In the genomic region with DNA sequence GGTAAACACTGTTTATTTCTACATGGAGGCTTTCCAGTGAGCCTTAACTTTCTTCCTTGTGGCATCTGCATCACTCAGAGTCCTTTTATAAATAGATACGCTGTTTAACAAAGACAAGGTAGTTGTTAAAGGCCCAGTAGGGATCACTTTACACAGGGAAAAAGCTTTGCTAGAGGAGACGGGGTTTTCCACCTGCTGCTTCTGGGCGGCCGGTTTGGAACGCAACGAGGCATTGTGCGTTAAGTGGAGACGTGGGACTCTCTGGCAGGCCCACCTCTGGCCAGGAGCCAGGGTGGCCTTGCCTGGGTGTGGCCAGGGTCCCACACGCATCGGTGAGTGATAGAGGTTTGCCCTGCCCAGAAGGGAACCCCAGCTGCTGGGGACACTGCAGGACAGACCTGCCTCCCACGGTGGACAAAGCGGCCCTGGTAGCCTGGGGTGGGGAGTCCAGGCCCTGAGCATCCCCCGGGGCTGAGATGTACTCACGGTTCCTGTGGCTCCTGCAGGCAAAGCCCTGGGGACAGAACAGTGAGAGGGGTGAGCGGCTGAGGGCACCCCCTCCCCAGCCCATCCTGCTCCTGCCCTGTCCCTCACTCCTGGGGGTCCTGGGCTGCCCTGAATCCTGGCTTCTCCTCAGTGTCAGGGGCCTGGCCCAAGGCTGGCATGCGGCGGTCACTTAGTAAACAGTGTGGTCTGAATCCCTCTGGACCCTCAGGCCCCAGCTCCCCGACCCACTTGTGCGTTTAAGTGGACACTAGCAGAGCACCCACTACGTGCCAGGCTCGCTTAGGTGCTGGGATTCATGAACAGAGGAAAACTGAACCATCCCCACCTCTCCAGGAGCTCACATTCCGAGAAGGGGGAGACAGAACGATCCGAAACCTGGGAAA, we compare ENCODE assay signal across 20 cellular contexts. TPM values are rescaled to one million over a fixed set of nuclear protein-coding genes. Genes with fewer than 3 reads are reported as not detected.
DNase-seq lines count a peak whose midpoint lies in the region; ATAC-seq and TF ChIP-seq lines count a peak whose summit lies in the region.
"Had no signal": no experiment of that assay in that cellular context is flagged by ENCODE, and none has a peak within 500 bp of the region (broad histone marks: within the 10 kb centered on the region; RNA-seq: fewer than 3 reads in every experiment).

No MANE protein-coding gene starts in this region.

- no CpG with 5 or more reads among the region's 24 CpGs for WGBS in H9 (ENCODE audit: extremely low coverage, insufficient read length, low lambda C conversion rate)

- H3K9ac ChIP-seq in H9 (ENCODE audit: extremely low read depth, insufficient read length, low read length): no peak overlapping the region

- no peaks in the 10 kb centered on the region for H3K23me2 ChIP-seq in H9 (ENCODE audit: insufficient read length, low read depth, low read length, poor library complexity, severe bottlenecking)

- H3K56ac ChIP-seq in H9 (ENCODE audit: insufficient read length, low read depth, low read length): no peak overlapping the region

- TF ChIP-seq CTCF in H9 (conservative IDR thresholded peaks at IDR 0.05): no peak
- TF ChIP-seq CTCF in progenitor cell of endocrine pancreas (IDR thresholded peaks at IDR 0.05; ENCODE audit: unreplicated experiment): no peak

- peak overlapping the region; percentile 39; the same call in 1 of the 2 replicates for H3K14ac ChIP-seq in H9 (ENCODE audit: insufficient read depth, low read length)

- no peaks in the 10 kb centered on the region for H3K79me2 ChIP-seq in H9 (ENCODE audit: insufficient read depth, low read length)

- H2BK12ac ChIP-seq in H9 (ENCODE audit: insufficient read length, low read depth, low read length): no peak overlapping the region

- H4K20me1 ChIP-seq in H9 (ENCODE audit: control insufficient read depth, insufficient read depth, insufficient read length): no peaks in the 10 kb centered on the region

- no peaks in the 10 kb centered on the region; the same call in 1 of the 2 replicates for H3K27me3 ChIP-seq in H9 (ENCODE audit: insufficient read depth, low read length)

- no peaks in the 10 kb centered on the region for H3K79me1 ChIP-seq in H9 (ENCODE audit: insufficient read depth, low read depth, low read length, poor library complexity, severe bottlenecking)

- H4K91ac ChIP-seq in H9 (ENCODE audit: insufficient read length, low read depth, low read length): no peak overlapping the region

- H3K27me3 Mint-ChIP-seq in H9 (ENCODE audit: low read depth): peaks cover 21% of the 10 kb centered on the region
- peaks cover 32% of the 10 kb centered on the region for H3K27me3 Mint-ChIP-seq in progenitor cell of endocrine pancreas

- ATAC-seq in esophagus mucosa (no peak), GM19035 (IDR thresholded peaks at IDR 0.05; ENCODE audit: unreplicated experiment) (no peak)
- ATAC-seq: CD8-positive, alpha-beta T cell; heart left ventricle; left lung had no signal

- H3K4me1 ChIP-seq in H9 (ENCODE audit: insufficient read depth, low read length): no peaks in the 10 kb centered on the region
- H3K4me1 ChIP-seq: SJCRH30 had no signal

- no peak overlapping the region for H2BK20ac ChIP-seq in H9 (ENCODE audit: low read depth, low read length, poor library complexity, severe bottlenecking)

- no peaks in the 10 kb centered on the region for H3K9me3 ChIP-seq in H9 (ENCODE audit: control insufficient read depth, low read depth, low read length)
- H3K9me3 ChIP-seq: heart left ventricle, left lung had no signal

- no peaks in the 10 kb centered on the region; a peak in 1 of 5 replicates for H3K9me3 Mint-ChIP-seq in H9
- H3K9me3 Mint-ChIP-seq in progenitor cell of endocrine pancreas (ENCODE audit: low read depth): no peaks in the 10 kb centered on the region
- H3K9me3 Mint-ChIP-seq: CD8-positive, alpha-beta T cell; nephron had no signal

- no peak overlapping the region for H2AFZ ChIP-seq in H9 (ENCODE audit: low read length)

- H4K5ac ChIP-seq in H9 (ENCODE audit: insufficient read length, low read depth, low read length): no peak overlapping the region

- no peak overlapping the region for H3K27ac Mint-ChIP-seq in H9
- H3K27ac Mint-ChIP-seq in progenitor cell of endocrine pancreas: peak overlapping the region; percentile 57
- H3K27ac Mint-ChIP-seq: activated naive CD8-positive, alpha-beta T cell; CD8-positive, alpha-beta T cell; nephron had no signal

- H3K4ac ChIP-seq in H9 (ENCODE audit: low read depth, low read length): no peak overlapping the region

- H2BK15ac ChIP-seq in H9 (ENCODE audit: low read depth, low read length): no peak overlapping the region

- no peak overlapping the region for H2AK5ac ChIP-seq in H9 (ENCODE audit: insufficient read length, low read length)

- DNase-seq in H9 (peak; percentile 27), NCI-H2081 treated with DMSO at 0.1 percent for 48 hours (lab: John Stamatoyannopoulos, UW) (peak; percentile 35), SHP77 (lab: John Stamatoyannopoulos, UW) (peak; percentile 50 to 55), progenitor cell of endocrine pancreas (ENCODE audit: low spot score, unreplicated experiment) (no peak), anterior cingulate cortex (lab: John Stamatoyannopoulos, UW) (no peak), DMS114 treated with DMSO at 0.1 percent for 48 hours (lab: John Stamatoyannopoulos, UW; ENCODE audit: unreplicated experiment) (no peak)
- DNase-seq: CD8-positive, alpha-beta T cell; central memory CD4-positive, alpha-beta T cell; NCI-H524; SJCRH30 had no signal

- no peak overlapping the region for H3K27ac ChIP-seq in H9 (ENCODE audit: insufficient read length, low read depth, low read length)
- H3K27ac ChIP-seq: heart left ventricle, left lung, SJCRH30 had no signal

- no peak overlapping the region for H3K23ac ChIP-seq in H9 (ENCODE audit: insufficient read length, low read depth, low read length)

- H3K4me3 Mint-ChIP-seq in H9 (peak overlapping the region in 1 of 2 experiments; percentile 32; a peak in 1 of 5 replicates), progenitor cell of endocrine pancreas (ENCODE audit: low read depth) (no peak overlapping the region)
- H3K4me3 Mint-ChIP-seq: CD8-positive, alpha-beta T cell; nephron had no signal

- H3K4me1 Mint-ChIP-seq in H9 (peaks cover 11 to 30% of the 10 kb centered on the region in 2 experiments; a peak in 3 of 4 replicates), progenitor cell of endocrine pancreas (ENCODE audit: low read depth) (peaks cover 2% of the 10 kb centered on the region)
- H3K4me1 Mint-ChIP-seq: nephron had no signal

- no peak overlapping the region for H2BK5ac ChIP-seq in H9 (ENCODE audit: insufficient read length, low read length)

- H3K18ac ChIP-seq in H9 (ENCODE audit: insufficient read length, low read depth, low read length): no peak overlapping the region

- H2BK120ac ChIP-seq in H9 (ENCODE audit: low read depth, low read length, poor library complexity, severe bottlenecking): no peak overlapping the region

- H3T11ph ChIP-seq in H9 (ENCODE audit: low read length): no peak overlapping the region

- H4K8ac ChIP-seq in H9 (replicated peaks; ENCODE audit: insufficient read length, low read depth, low read length): no peak overlapping the region

- no peaks in the 10 kb centered on the region for H3K36me3 Mint-ChIP-seq in H9 (ENCODE audit: insufficient read depth in 1 of 3, low read depth in 3 of 3)
- no peaks in the 10 kb centered on the region for H3K36me3 Mint-ChIP-seq in progenitor cell of endocrine pancreas (ENCODE audit: insufficient read depth)
- H3K36me3 Mint-ChIP-seq: activated naive CD8-positive, alpha-beta T cell; CD8-positive, alpha-beta T cell; IgD-negative memory B cell had no signal

- H3K4me2 ChIP-seq in H9 (ENCODE audit: insufficient read depth, insufficient read length, low read length): no peak overlapping the region
- H3K4me2 ChIP-seq: smooth muscle cell had no signal

RNA-seq across cellular contexts. Expression of a gene that starts 4.2 kb away (rescaled TPM):
- 0.11 and 0.20 TPM in 2 replicates for total RNA-seq in H9 (2021)
- 0.10 TPM in 1 of 2 replicates, not detected in the other for total RNA-seq in progenitor cell of endocrine pancreas
- not detected for total RNA-seq in esophagus mucosa
- total RNA-seq: CD8-positive, alpha-beta T cell; heart left ventricle; left lung; SJCRH30 had no signal

RNA-seq across cellular contexts. Expression of a gene that starts 47.8 kb away (rescaled TPM):
- 43.4 and 45.1 TPM in 2 replicates for total RNA-seq in H9 (2021)
- 17.4 and 19.0 TPM in 2 replicates for total RNA-seq in progenitor cell of endocrine pancreas
- total RNA-seq in esophagus mucosa: 50.5 TPM

RNA-seq across cellular contexts. Expression of a gene that starts 49.7 kb away (rescaled TPM):
- total RNA-seq in H9 (2021) (not detected in 2 replicates), progenitor cell of endocrine pancreas (not detected in 2 replicates), esophagus mucosa (not detected)
- total RNA-seq: activated CD8-positive, alpha-beta memory T cell treated with anti-CD3 and anti-CD28 coated beads for 36 hours; CD8-positive, alpha-beta T cell; endothelial cell of umbilical vein; heart left ventricle; left lung; SJCRH30; smooth muscle cell had no signal

Comparison
In these comparisons a context has a peak if more than half of its experiments do, and no peak if none do; other contexts are left out.
1. DNase-seq: peak in H9 (single experiment), NCI-H2081 treated with DMSO at 0.1 percent for 48 hours (single experiment) and SHP77 (2 of 2); none in progenitor cell of endocrine pancreas (single experiment), anterior cingulate cortex (0 of 58) and DMS114 treated with DMSO at 0.1 percent for 48 hours (single experiment).